ENCODE assay signal across 12 cellular contexts in genomic region chr6:142698751-142699150, GRCh38.
DNase-seq lines count a peak whose midpoint lies in the region; TF ChIP-seq lines count a peak whose summit lies in the region.
"Had no signal": no experiment of that assay in that cellular context is flagged by ENCODE, and none has a peak within 500 bp of the region (broad histone marks: within the 10 kb centered on the region; RNA-seq: fewer than 3 reads in every experiment).

No MANE protein-coding gene starts in this region.

- peak; percentile 11 for DNase-seq in MCF 10A (ENCODE audit: unreplicated experiment)
- no peak for DNase-seq in breast epithelium (ENCODE audit: low spot score in 2 of 2)
- DNase-seq in SK-N-SH: no peak
- DNase-seq in epithelial cell of proximal tubule (ENCODE audit: low read depth): no peak
- DNase-seq in NCI-H128 (lab: John Stamatoyannopoulos, UW; ENCODE audit: unreplicated experiment): no peak
- DNase-seq in T-helper 1 cell: no peak
- DNase-seq in suprapubic skin (ENCODE audit: low spot score in 2 of 2): no peak
- DNase-seq in Ammon's horn (ENCODE audit: low spot score): no peak
- DNase-seq: activated naive CD8-positive, alpha-beta T cell treated with anti-CD3 and anti-CD28 coated beads, Interleukin-2, amount 10 ng/mL, durations not matched to agents 7 days and 5 days; NCI-H2171; T1000 had no signal

- TF ChIP-seq POLR2A in breast epithelium (IDR thresholded peaks at IDR 0.05) (no peak), suprapubic skin (IDR thresholded peaks at IDR 0.05) (no peak)

- H3K9me3 ChIP-seq in breast epithelium: no peaks in the 10 kb centered on the region
- H3K9me3 ChIP-seq in SK-N-SH: no peaks in the 10 kb centered on the region
- H3K9me3 ChIP-seq in suprapubic skin: no peaks in the 10 kb centered on the region
- H3K9me3 ChIP-seq: neutrophil had no signal

- H2AFZ ChIP-seq in SK-N-SH (ENCODE audit: low read depth): no peak overlapping the region

- TF ChIP-seq EP300 in SK-N-SH (IDR thresholded peaks at IDR 0.05; ENCODE audit: borderline replicate concordance in 1 of 2, low read depth in 1 of 2, low read length in 1 of 2) (no peak), suprapubic skin (IDR thresholded peaks at IDR 0.05) (no peak)

- no peak; the same call in 1 of the 2 replicates for TF ChIP-seq RAD21 in SK-N-SH (IDR thresholded peaks at IDR 0.05; ENCODE audit: low read length)

- no peak overlapping the region for H3K27ac ChIP-seq in breast epithelium
- no peak overlapping the region for H3K27ac ChIP-seq in SK-N-SH (ENCODE audit: low read depth in 2 of 2, low read length in 1 of 2)
- no peak overlapping the region for H3K27ac ChIP-seq in suprapubic skin
- H3K27ac ChIP-seq: neutrophil had no signal

- TF ChIP-seq CTCF in MCF 10A (IDR thresholded peaks at IDR 0.05; ENCODE audit: unreplicated experiment) (peak; percentile 26), breast epithelium (IDR thresholded peaks at IDR 0.05) (no peak), SK-N-SH (IDR thresholded peaks at IDR 0.05) (peak; percentile 21; the same call in 1 of the 2 replicates), epithelial cell of proximal tubule (conservative IDR thresholded peaks at IDR 0.05; ENCODE audit: low read depth, low read length) (peak; percentile 47), suprapubic skin (IDR thresholded peaks at IDR 0.05) (no peak)

- H3K27me3 Mint-ChIP-seq in MCF 10A (ENCODE audit: insufficient read depth, unreplicated experiment): no peaks in the 10 kb centered on the region
- H3K27me3 Mint-ChIP-seq: activated naive CD8-positive, alpha-beta T cell treated with anti-CD3 and anti-CD28 coated beads, Interleukin-2, amount 10 ng/mL, durations not matched to agents 7 days and 5 days had no signal

- 90% methylated on average over 2 of the region's 2 CpGs for WGBS in SK-N-SH (ENCODE audit: low lambda C conversion rate)
- 86% methylated on average over 2 of the region's 2 CpGs for WGBS in suprapubic skin

- no peak overlapping the region for H3K9ac ChIP-seq in SK-N-SH

- BruUV-seq in MCF 10A (replicated peaks; lab: Mats Ljungman, UMichigan): no TSS peak

- H3K36me3 Mint-ChIP-seq in MCF 10A (ENCODE audit: insufficient read depth, unreplicated experiment): no peaks in the 10 kb centered on the region

- intact Hi-C loops in MCF 10A (cut with micrococcal nuclease): loop anchor here (5.0 to 10.0 kb wide), 2 partner anchors 126 to 359 kb away; no protein-coding TSS in a partner anchor
- intact Hi-C loops in breast epithelium (cut with DNase I; ENCODE audit: low total_unique reads): no loop called here

- H3K36me3 ChIP-seq in breast epithelium (no peaks in the 10 kb centered on the region), SK-N-SH (replicated peaks in 1 of 2; ENCODE audit: control insufficient read depth in 1 of 2, insufficient read depth in 2 of 2, low read length in 1 of 2) (no peaks in the 10 kb centered on the region), suprapubic skin (no peaks in the 10 kb centered on the region)
- H3K36me3 ChIP-seq: neutrophil had no signal

- CTCF ChIA-PET in MCF 10A (lab: Yijun Ruan, JAX) (interaction anchor here (0.6 to 1.4 kb wide), 6 partner anchors 17 to 1785 kb away, joined by 3 to 5 read pairs (median 3); no protein-coding TSS in a partner anchor), SK-N-SH (lab: Yijun Ruan, JAX) (interaction anchor here (1.0 to 3.0 kb wide), 10 partner anchors 12 to 728 kb away, joined by 3 to 9 read pairs (median 4); no protein-coding TSS in a partner anchor)

- H3K27me3 ChIP-seq in breast epithelium (no peaks in the 10 kb centered on the region), SK-N-SH (ENCODE audit: insufficient read depth) (no peaks in the 10 kb centered on the region), suprapubic skin (no peaks in the 10 kb centered on the region)
- H3K27me3 ChIP-seq: neutrophil had no signal

- H3K79me2 ChIP-seq in SK-N-SH (ENCODE audit: insufficient read depth): no peaks in the 10 kb centered on the region

- POLR2A ChIA-PET in MCF 10A (lab: Yijun Ruan, JAX) (no interaction called here), SK-N-SH (lab: Yijun Ruan, JAX) (no interaction called here)

- no peaks in the 10 kb centered on the region for H4K20me1 ChIP-seq in SK-N-SH (ENCODE audit: insufficient read depth)

- H3K4me3 ChIP-seq in breast epithelium: no peak overlapping the region
- no peak overlapping the region for H3K4me3 ChIP-seq in SK-N-SH (ENCODE audit: low read depth in 2 of 2, low read length in 1 of 2)
- H3K4me3 ChIP-seq in epithelial cell of proximal tubule (ENCODE audit: low read depth, low read length): no peak overlapping the region
- no peak overlapping the region for H3K4me3 ChIP-seq in suprapubic skin

- H3K4me1 ChIP-seq in breast epithelium (peaks cover 0 to 4% of the 10 kb centered on the region in 2 donors), SK-N-SH (ENCODE audit: control insufficient read depth in 1 of 2, insufficient read depth in 2 of 2, low read depth in 1 of 2, low read length in 1 of 2) (peaks cover 3 to 39% of the 10 kb centered on the region in 2 experiments; a peak in 3 of 4 replicates), suprapubic skin (peaks cover 28% of the 10 kb centered on the region)

- H3K4me2 ChIP-seq in SK-N-SH: no peak overlapping the region

- no peaks in the 10 kb centered on the region for H3K9me2 ChIP-seq in SK-N-SH

- peaks cover 34% of the 10 kb centered on the region for H3K4me1 Mint-ChIP-seq in MCF 10A (ENCODE audit: insufficient read depth, unreplicated experiment)

- H3K27ac Mint-ChIP-seq in MCF 10A (ENCODE audit: low read depth, unreplicated experiment): no peak overlapping the region
- H3K27ac Mint-ChIP-seq: activated naive CD8-positive, alpha-beta T cell treated with anti-CD3 and anti-CD28 coated beads, Interleukin-2, amount 10 ng/mL, durations not matched to agents 7 days and 5 days had no signal

- H3K4me3 Mint-ChIP-seq in MCF 10A (ENCODE audit: unreplicated experiment): no peak overlapping the region
- H3K4me3 Mint-ChIP-seq: activated naive CD8-positive, alpha-beta T cell treated with anti-CD3 and anti-CD28 coated beads, Interleukin-2, amount 10 ng/mL, durations not matched to agents 7 days and 5 days had no signal

- H3K9me3 Mint-ChIP-seq in MCF 10A (ENCODE audit: unreplicated experiment): no peaks in the 10 kb centered on the region
- H3K9me3 Mint-ChIP-seq: activated naive CD8-positive, alpha-beta T cell treated with anti-CD3 and anti-CD28 coated beads, Interleukin-2, amount 10 ng/mL, durations not matched to agents 7 days and 5 days had no signal

- H3F3A ChIP-seq in SK-N-SH (replicated peaks; ENCODE audit: insufficient read depth): no peaks in the 10 kb centered on the region

TF ChIP-seq in SK-N-SH, 30 proteins besides CTCF, POLR2A, EP300 and RAD21 (continues in another document):
- TF ChIP-seq RXRA (IDR thresholded peaks at IDR 0.05; ENCODE audit: borderline replicate concordance, low read depth): no peak
- TF ChIP-seq RFX5 (IDR thresholded peaks at IDR 0.05; ENCODE audit: low read length): no peak
- no peak for TF ChIP-seq POLR2AphosphoS5 (IDR thresholded peaks at IDR 0.05; ENCODE audit: low read depth, low read length)
- TF ChIP-seq MAX (IDR thresholded peaks at IDR 0.05; ENCODE audit: low read depth): no peak
- no peak for TF ChIP-seq YY1 (IDR thresholded peaks at IDR 0.05; ENCODE audit: low read depth)
- TF ChIP-seq USF1 (IDR thresholded peaks at IDR 0.05; ENCODE audit: borderline replicate concordance, low read depth): no peak
- TF ChIP-seq ZBTB33 (IDR thresholded peaks at IDR 0.05; ENCODE audit: borderline replicate concordance, low read depth): no peak
- TF ChIP-seq MEF2A (IDR thresholded peaks at IDR 0.05; ENCODE audit: borderline replicate concordance, low read depth): no peak
- TF ChIP-seq MXI1 (IDR thresholded peaks at IDR 0.05; ENCODE audit: low read depth, low read length): no peak
- TF ChIP-seq FOXJ3 (CRISPR knock-in tag; IDR thresholded peaks at IDR 0.05): no peak
- TF ChIP-seq ELF1 (IDR thresholded peaks at IDR 0.05): no peak
- no peak for TF ChIP-seq FOXM1 (IDR thresholded peaks at IDR 0.05; ENCODE audit: low read depth)
- TF ChIP-seq SMC3 (IDR thresholded peaks at IDR 0.05; ENCODE audit: low read depth, low read length): no peak
- no peak for TF ChIP-seq GABPA (IDR thresholded peaks at IDR 0.05; ENCODE audit: low read depth)
- TF ChIP-seq NFIC (IDR thresholded peaks at IDR 0.05; ENCODE audit: borderline replicate concordance): no peak
- no peak for TF ChIP-seq USF2 (IDR thresholded peaks at IDR 0.05; ENCODE audit: borderline replicate concordance, low read depth, low read length)

Comparison
In these comparisons a context has a peak if more than half of its experiments do, and no peak if none do; other contexts are left out.
1. CTCF ChIP-seq: peak in MCF 10A (single experiment), SK-N-SH (single experiment) and epithelial cell of proximal tubule (single experiment); none in breast epithelium (0 of 3) and suprapubic skin (0 of 2).